In genomic region chr1:17304155-17304826, GRCh38 we compare ENCODE assay signal across 24 cellular contexts. TPM values are rescaled to one million over a fixed set of nuclear protein-coding genes. Genes with fewer than 3 reads are reported as not detected.
DNase-seq lines count a peak whose midpoint lies in the region; ATAC-seq, FAIRE-seq and TF ChIP-seq lines count a peak whose summit lies in the region.
"Had no signal": no experiment of that assay in that cellular context is flagged by ENCODE, and none has a peak within 500 bp of the region (broad histone marks: within the 10 kb centered on the region; RNA-seq: fewer than 3 reads in every experiment).

No MANE protein-coding gene starts in this region.

- TF ChIP-seq CTCF in VCaP (conservative IDR thresholded peaks at IDR 0.05) (no peak), transverse colon (IDR thresholded peaks at IDR 0.05) (no peak)

- no peaks in the 10 kb centered on the region for H3K4me1 ChIP-seq in transverse colon
- H3K4me1 ChIP-seq: right atrium auricular region had no signal

- no peak for FAIRE-seq in GM12892 (lab: Jason Lieb, UNC)
- FAIRE-seq: endothelial cell of umbilical vein had no signal

- TF ChIP-seq POLR2A in transverse colon (IDR thresholded peaks at IDR 0.05) (no peak), GM12892 (IDR thresholded peaks at IDR 0.05; ENCODE audit: low read depth, low read length) (no peak)

- peaks cover 15% of the 10 kb centered on the region for H3K27me3 ChIP-seq in transverse colon
- H3K27me3 ChIP-seq: right atrium auricular region had no signal

- 28 to 43% methylated on average over 3 to 6 of the region's 6 CpGs for WGBS in transverse colon (ENCODE audit: low coverage in 1 of 2), 2 donors

- no peak for ATAC-seq in HG03108 (IDR thresholded peaks at IDR 0.05; ENCODE audit: unreplicated experiment)
- ATAC-seq: activated CD8-positive, alpha-beta memory T cell treated with anti-CD3 and anti-CD28 coated beads, Interleukin-2, amount 10 ng/mL, durations not matched to agents 7 days and 5 days; left colon; naive thymus-derived CD8-positive, alpha-beta T cell; stimulated activated memory B cell treated with anti-CD40 and anti-IgM and Interleukin-4, amounts not matched to agents 10 μg/mL and 1 μg/mL and 100 μg/mL, for 72 hours had no signal

- intact Hi-C loops in transverse colon (cut with DNase I; ENCODE audit: low total_unique reads), result no loop called here

- H3K9me3 ChIP-seq in transverse colon, result peaks cover 0 to 10% of the 10 kb centered on the region in 2 donors

- TF ChIP-seq EP300 in transverse colon (IDR thresholded peaks at IDR 0.05; ENCODE audit: low read depth), result no peak

- peak overlapping the region; percentile 9; the same call in 1 of the 2 replicates for H3K27ac ChIP-seq in VCaP
- no peak overlapping the region for H3K27ac ChIP-seq in transverse colon
- H3K27ac ChIP-seq: right atrium auricular region, SK-N-MC had no signal

- DNase-seq in GDM1 (lab: John Stamatoyannopoulos, UW) (peak; percentile 75), NCI-H1694 (lab: John Stamatoyannopoulos, UW) (peak; percentile 61), mesenteric fat pad (ENCODE audit: low spot score) (peak; percentile 57), COLO829 (ENCODE audit: low spot score) (no peak), transverse colon (no peak), GM12892 (ENCODE audit: insufficient read length) (no peak)
- DNase-seq: activated B cell treated with CpG ODN at 0.5 μM for 24 hours; activated CD8-positive, alpha-beta memory T cell treated with anti-CD3 and anti-CD28 coated beads, Interleukin-2, amount 10 ng/mL, durations not matched to agents 7 days and 5 days; activated naive CD4-positive, alpha-beta T cell treated with anti-CD3 and anti-CD28 coated beads for 36 hours; H9; left colon; naive thymus-derived CD8-positive, alpha-beta T cell; NCI-H1092; stimulated activated CD4-positive, alpha-beta T cell treated with anti-CD3 and anti-CD28 coated beads, Interleukin-4, amount 100 ng/mL, for 4 hours had no signal

- in situ Hi-C loops in transverse colon (cut with MboI; ENCODE audit: low pct_ligation_motif_present in 1 of 4, low pct_unique_long_range_greater_than_20kb in 1 of 4, low sequenced_read_pairs in 3 of 4), result no loop called here

- no peaks in the 10 kb centered on the region for H3K36me3 ChIP-seq in transverse colon
- H3K36me3 ChIP-seq: right atrium auricular region had no signal

- no peak overlapping the region for H3K4me3 ChIP-seq in transverse colon
- H3K4me3 ChIP-seq: right atrium auricular region, SK-N-MC had no signal

RNA-seq across cellular contexts. Expression of gene PADI4, which starts 3.7 kb away (rescaled TPM):
- total RNA-seq in mesenteric fat pad, result 7.0 TPM
- total RNA-seq in transverse colon, result not detected
- 0.15 TPM for polyA plus RNA-seq in GM12892 (2012; ENCODE audit: missing spikeins)
- total RNA-seq: endothelial cell of umbilical vein, HT-29, left colon, NCI-H460 had no signal
- polyA plus RNA-seq: BJ, endothelial cell of umbilical vein had no signal

RNA-seq across cellular contexts. Expression of gene PADI3, which starts 55.4 kb away (rescaled TPM):
- total RNA-seq in mesenteric fat pad (not detected), transverse colon (not detected)
- polyA plus RNA-seq in GM12892 (2012; ENCODE audit: missing spikeins), result 0.08 TPM
- total RNA-seq: activated B cell treated with CpG ODN at 0.5 μM for 24 hours; activated CD8-positive, alpha-beta memory T cell treated with anti-CD3 and anti-CD28 coated beads, Interleukin-2, amount 10 ng/mL, durations not matched to agents 7 days and 5 days; activated naive CD4-positive, alpha-beta T cell treated with anti-CD3 and anti-CD28 coated beads for 36 hours; cardiac septum; endothelial cell of umbilical vein; left colon; naive thymus-derived CD8-positive, alpha-beta T cell; NCI-H460; right atrium auricular region had no signal
- polyA plus RNA-seq: BJ; endothelial cell of umbilical vein; naive thymus-derived CD8-positive, alpha-beta T cell had no signal

Comparison
In these comparisons a context has a peak if more than half of its experiments do, and no peak if none do; other contexts are left out.
1. DNase-seq: peak in GDM1 (single experiment), NCI-H1694 (single experiment) and mesenteric fat pad (single experiment); none in COLO829 (single experiment), transverse colon (single experiment) and GM12892 (single experiment).